In genomic region chrX:44314259-44314734, GRCh38 we compare ENCODE assay signal across 10 cellular contexts. TPM values are rescaled to one million over a fixed set of nuclear protein-coding genes. Genes with fewer than 3 reads are reported as not detected.
A peak's percentile ranks its signal among the peaks of the same experiment; 100 is the strongest.
DNase-seq lines count a peak whose midpoint lies in the region; ATAC-seq, FAIRE-seq and TF ChIP-seq lines count a peak whose summit lies in the region.
"Had no signal": no experiment of that assay in that cellular context is flagged by ENCODE, and none has a peak within 500 bp of the region (broad histone marks: within the 10 kb centered on the region; RNA-seq: fewer than 3 reads in every experiment).

No MANE protein-coding gene starts in this region.

- no peak overlapping the region for H4K91ac ChIP-seq in neuronal stem cell (ENCODE audit: low read depth, low read length, poor library complexity)

- H3K23ac ChIP-seq in neuronal stem cell (ENCODE audit: low read depth, low read length, poor library complexity): no peak overlapping the region

- no peak overlapping the region for H2BK120ac ChIP-seq in neuronal stem cell (ENCODE audit: low read depth, low read length)

- H3K27ac ChIP-seq in neuronal stem cell (replicated peaks; ENCODE audit: low read length): no peak overlapping the region

- H3K27me3 ChIP-seq in neuronal stem cell (ENCODE audit: control insufficient read depth in 3 of 3, insufficient read depth in 3 of 3, low read depth in 1 of 3, low read length in 3 of 3): no peaks in the 10 kb centered on the region

- no peak overlapping the region for H3K9ac ChIP-seq in neuronal stem cell (ENCODE audit: low read depth, low read length, poor library complexity)

- H3K18ac ChIP-seq in neuronal stem cell (ENCODE audit: low read length): no peak overlapping the region

- WGBS in neuronal stem cell (ENCODE audit: extremely low coverage in 2 of 2, insufficient read length in 2 of 2, insufficient replicate concordance in 1 of 2), 2 donors: no CpG with 5 or more reads among the region's 2 CpGs

- H2BK15ac ChIP-seq in neuronal stem cell (ENCODE audit: low read length): no peak overlapping the region

- H2AFZ ChIP-seq in neuronal stem cell (ENCODE audit: low read length): no peak overlapping the region

- DNase-seq in OCI-M1 (lab: John Stamatoyannopoulos, UW) (peak; percentile 96), fibroblast of gingiva (ENCODE audit: low read depth) (peak; percentile 51), sciatic nerve (ENCODE audit: low spot score) (no peak), GM12891 (ENCODE audit: insufficient read length, low spot score) (no peak), neuronal stem cell (ENCODE audit: low spot score) (no peak)
- DNase-seq in stimulated activated CD4-positive, alpha-beta T cell treated with anti-CD3 and anti-CD28 coated beads, Interleukin-2, amount 100 ng/mL, for 48 hours: no peak
- DNase-seq in central memory CD4-positive, alpha-beta T cell: no peak
- DNase-seq: activated naive CD4-positive, alpha-beta T cell treated with anti-CD3 and anti-CD28 coated beads, Interleukin-2, amount 10 ng/mL, durations not matched to agents 7 days and 5 days; NCI-H524 had no signal

- H3K36me3 ChIP-seq in neuronal stem cell (replicated peaks in 1 of 2; ENCODE audit: control insufficient read depth in 2 of 2, insufficient read depth in 2 of 2, low read length in 2 of 2): no peaks in the 10 kb centered on the region

- no peaks in the 10 kb centered on the region for H3K4me1 ChIP-seq in neuronal stem cell (ENCODE audit: control insufficient read depth in 2 of 2, insufficient read depth in 1 of 2, low read depth in 1 of 2, low read length in 2 of 2)

- no peak for FAIRE-seq in GM12891 (lab: Jason Lieb, UNC)

- no peaks in the 10 kb centered on the region for H3K9me3 ChIP-seq in neuronal stem cell (replicated peaks in 1 of 2; ENCODE audit: control insufficient read depth in 2 of 2, insufficient read depth in 1 of 2, low read depth in 1 of 2, low read length in 2 of 2)

- no peak overlapping the region for H3K4me3 ChIP-seq in neuronal stem cell (ENCODE audit: low read length in 2 of 2)

- H3K4me2 ChIP-seq in neuronal stem cell (ENCODE audit: insufficient read depth, low read length, poor library complexity, severe bottlenecking): no peak overlapping the region

- H3K4ac ChIP-seq in neuronal stem cell (ENCODE audit: low read length): no peak overlapping the region

- ATAC-seq in GM18907 (IDR thresholded peaks at IDR 0.05; ENCODE audit: unreplicated experiment) (peak; percentile 79), sciatic nerve (peak; percentile 39)

- H4K8ac ChIP-seq in neuronal stem cell (ENCODE audit: low read depth, low read length): no peak overlapping the region

- no peaks in the 10 kb centered on the region for H3K79me1 ChIP-seq in neuronal stem cell (ENCODE audit: low read depth, low read length)

- intact Hi-C loops in sciatic nerve (cut with DNase I): no loop called here

- H2AK5ac ChIP-seq in neuronal stem cell (ENCODE audit: low read depth, low read length): no peak overlapping the region

- no peak overlapping the region for H3K14ac ChIP-seq in neuronal stem cell (ENCODE audit: low read length)

- no peak overlapping the region for H2BK12ac ChIP-seq in neuronal stem cell (ENCODE audit: low read length)

- H2BK5ac ChIP-seq in neuronal stem cell (ENCODE audit: low read length): no peak overlapping the region

- TF ChIP-seq POLR2A in GM12891 (IDR thresholded peaks at IDR 0.05; ENCODE audit: low read depth, low read length): no peak

TF ChIP-seq in GM12891, 5 proteins besides CTCF, POLR2A, EP300 and RAD21:
- no peak for TF ChIP-seq POLR2AphosphoS5 (IDR thresholded peaks at IDR 0.05; ENCODE audit: low read depth, low read length)
- no peak for TF ChIP-seq PAX5 (IDR thresholded peaks at IDR 0.05; ENCODE audit: insufficient read depth, low read length, severe bottlenecking)
- no peak for TF ChIP-seq TAF1 (IDR thresholded peaks at IDR 0.05; ENCODE audit: low read depth, low read length)
- no peak for TF ChIP-seq SPI1 (IDR thresholded peaks at IDR 0.05; ENCODE audit: low read depth, low read length)
- TF ChIP-seq POU2F2 (IDR thresholded peaks at IDR 0.05; ENCODE audit: low read depth, low read length): no peak

RNA-seq across cellular contexts. Expression of gene EFHC2, which starts 29.2 kb away (rescaled TPM):
- total RNA-seq in sciatic nerve: 2.0 TPM
- not detected for polyA plus RNA-seq in GM12891 (2012; ENCODE audit: low read depth, missing spikeins)
- 3.4 TPM for polyA plus RNA-seq in neuronal stem cell (2013, experiment 1 of 2)
- 3.5 TPM for polyA plus RNA-seq in neuronal stem cell (2013, experiment 2 of 2)

Comparison
In these comparisons a context has a peak if more than half of its experiments do, and no peak if none do; other contexts are left out.
1. DNase-seq: peak in OCI-M1 (single experiment) and fibroblast of gingiva (single experiment); none in sciatic nerve (single experiment), stimulated activated CD4-positive, alpha-beta T cell treated with anti-CD3 and anti-CD28 coated beads, Interleukin-2, amount 100 ng/mL, for 48 hours (0 of 2), GM12891 (single experiment), neuronal stem cell (single experiment) and central memory CD4-positive, alpha-beta T cell (single experiment).